8 cellular contexts compared by ENCODE assay signal in the genomic region with DNA sequence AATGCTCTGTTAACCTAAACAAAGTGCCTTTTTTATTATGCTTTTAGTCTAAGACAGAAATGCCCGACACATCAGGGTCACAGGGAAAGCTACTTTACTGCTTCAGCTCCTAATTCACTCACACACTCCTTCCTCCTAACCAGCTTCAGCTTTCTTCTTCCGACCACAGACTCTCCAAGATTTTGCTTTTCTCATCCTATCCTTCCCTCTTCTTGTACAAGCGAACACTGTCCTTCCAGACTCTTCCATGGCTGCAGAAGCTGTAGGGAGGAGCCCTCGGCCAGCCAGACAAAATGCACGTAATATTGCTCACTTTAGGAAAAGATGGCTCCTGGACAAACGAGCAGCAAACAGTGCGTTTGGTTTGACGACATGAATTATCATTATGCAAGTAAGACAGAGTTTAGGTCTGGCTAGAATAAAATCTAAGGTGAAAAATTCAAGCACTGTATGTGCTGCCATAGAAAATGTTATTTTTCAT. TPM values are rescaled to one million over a fixed set of nuclear protein-coding genes. Genes with fewer than 3 reads are reported as not detected.
DNase-seq lines count a peak whose midpoint lies in the region; ATAC-seq and TF ChIP-seq lines count a peak whose summit lies in the region.

No MANE protein-coding gene starts in this region.

- no peak overlapping the region for H3K4me3 Mint-ChIP-seq in T-helper 17 cell
- H3K4me3 Mint-ChIP-seq in immature natural killer cell, result no peak overlapping the region

- no TSS peak for BruUV-seq in HCT116 (replicated peaks; lab: Mats Ljungman, UMichigan)

- peak overlapping the region; percentile 59 for H3K27ac ChIP-seq in AG04450 (ENCODE audit: low read depth, low read length)
- peak overlapping the region; percentile 65 for H3K27ac ChIP-seq in HCT116 (ENCODE audit: low read depth, low read length)
- peak overlapping the region; percentile 93 for H3K27ac ChIP-seq in RWPE2 (ENCODE audit: poor library complexity, severe bottlenecking)
- H3K27ac ChIP-seq in ovary, result peak overlapping the region; percentile 13 to 91

- WGBS in ovary, 3 donors, result 1 to 3% (median 2%) methylated on average over 8 of the region's 8 CpGs

- H2AFZ ChIP-seq in HCT116 (ENCODE audit: low read depth, low read length, poor library complexity, severe bottlenecking), result peak overlapping the region; percentile 98

- H3K79me2 ChIP-seq in HCT116 (ENCODE audit: insufficient read depth, low read length), result no peaks in the 10 kb centered on the region

- H4K20me1 ChIP-seq in HCT116 (ENCODE audit: insufficient read depth), result no peaks in the 10 kb centered on the region

- peak overlapping the region; percentile 69 for H3K9ac ChIP-seq in HCT116 (ENCODE audit: low read length)

- intact Hi-C loops in HCT116 (cut with micrococcal nuclease), result loop anchor here (2.0 to 5.0 kb wide), 3 partner anchors 48 to 227 kb away; partner anchors contain the start of genes AGPS and HNRNPA3
- intact Hi-C loops in ovary (cut with DNase I), result loop anchor here (2.0 to 10.0 kb wide), 11 partner anchors 42 to 600 kb away; partner anchors contain the start of genes NFE2L2 (in 2 of the 4) and HNRNPA3 (in 1 of the 4)

- CTCF ChIA-PET in AG04450 (lab: Charles Lee) (interaction anchor here (0.5 to 7.5 kb wide), 81 partner anchors 9 to 1052 kb away, joined by 3 to 178 read pairs (median 5); partner anchors contain the start of genes AGPS, MTX2 and NFE2L2), HCT116 (lab: Charles Lee) (interaction anchor here (0.6 to 4.6 kb wide), 35 partner anchors 9 to 1038 kb away, joined by 3 to 65 read pairs (median 5); partner anchors contain the start of gene NFE2L2)

- no peaks in the 10 kb centered on the region for H3K36me3 ChIP-seq in HCT116 (ENCODE audit: control insufficient read depth in 1 of 2, insufficient read depth in 2 of 2, low read length in 2 of 2)
- H3K36me3 ChIP-seq in RWPE2 (ENCODE audit: low read depth), result no peaks in the 10 kb centered on the region
- H3K36me3 ChIP-seq in ovary, result no peaks in the 10 kb centered on the region

- peaks cover 16% of the 10 kb centered on the region for H3K4me1 Mint-ChIP-seq in T-helper 17 cell
- no peaks in the 10 kb centered on the region for H3K4me1 Mint-ChIP-seq in immature natural killer cell

- H3K27me3 Mint-ChIP-seq in T-helper 17 cell (peaks cover 13% of the 10 kb centered on the region), immature natural killer cell (ENCODE audit: low read depth in 3 of 3) (peaks cover under 1 to 3% (median 2%) of the 10 kb centered on the region in 3 donors)

- TF ChIP-seq RAD21 in HCT116 (IDR thresholded peaks at IDR 0.05; ENCODE audit: low read depth), result no peak

- H3K27me3 ChIP-seq in AG04450 (ENCODE audit: control insufficient read depth, insufficient read depth, low read length) (no peaks in the 10 kb centered on the region), HCT116 (ENCODE audit: insufficient read depth, low read length) (no peaks in the 10 kb centered on the region), RWPE2 (ENCODE audit: insufficient read depth, poor library complexity, severe bottlenecking) (no peaks in the 10 kb centered on the region), ovary (no peaks in the 10 kb centered on the region)

- H3K36me3 Mint-ChIP-seq in T-helper 17 cell (ENCODE audit: low read depth) (peaks cover 3% of the 10 kb centered on the region), immature natural killer cell (no peaks in the 10 kb centered on the region)

- TF ChIP-seq CTCF in AG04450 (IDR thresholded peaks at IDR 0.05; ENCODE audit: low read depth, low read length) (no peak), HCT116 (IDR thresholded peaks at IDR 0.05 in 2 of 3, conservative IDR thresholded peaks at IDR 0.05 in 1 of 3; ENCODE audit: borderline replicate concordance in 1 of 3, insufficient read depth in 1 of 3, low read depth in 2 of 3, low read length in 2 of 3) (no peak), RWPE2 (IDR thresholded peaks at IDR 0.05; ENCODE audit: poor library complexity, severe bottlenecking) (no peak), fibroblast of mammary gland (conservative IDR thresholded peaks at IDR 0.05; ENCODE audit: control insufficient read depth, insufficient read depth, low read depth, low read length) (no peak), ovary (IDR thresholded peaks at IDR 0.05) (no peak)

- TF ChIP-seq EP300 in ovary (IDR thresholded peaks at IDR 0.05), result no peak

- DNase-seq in AG04450 (ENCODE audit: low read depth, low spot score) (no peak), HCT116 (ENCODE audit: low read depth, low spot score) (no peak), RWPE2 (ENCODE audit: low spot score) (no peak), fibroblast of mammary gland (ENCODE audit: low read depth) (peak; percentile 61), ovary (peak in 4 of 5 donors; percentile 44 to 51 (median 50)), T-helper 17 cell (no peak), OCI-M2 (lab: John Stamatoyannopoulos, UW; ENCODE audit: unreplicated experiment) (no peak), immature natural killer cell (no peak)

- TF ChIP-seq POLR2A in HCT116 (IDR thresholded peaks at IDR 0.05; ENCODE audit: borderline replicate concordance, extremely low read depth, insufficient read depth, insufficient read length), result no peak
- TF ChIP-seq POLR2A in ovary (IDR thresholded peaks at IDR 0.05), result peak; percentile 12

- POLR2A ChIA-PET in AG04450 (lab: Yijun Ruan, JAX) (interaction anchor here (0.5 to 2.5 kb wide), 9 partner anchors 10 to 251 kb away, joined by 3 to 25 read pairs (median 4); partner anchors contain the start of genes HNRNPA3 and NFE2L2), HCT116 (lab: Charles Lee) (interaction anchor here (0.9 to 3.8 kb wide), 9 partner anchors 47 to 173 kb away, joined by 3 to 22 read pairs (median 5); partner anchors contain the start of genes HNRNPA3 and NFE2L2)

- H3K4me1 ChIP-seq in HCT116 (ENCODE audit: control insufficient read depth in 1 of 2, insufficient read depth in 2 of 2, low read length in 2 of 2) (peaks cover 47 to 72% of the 10 kb centered on the region in 2 experiments), RWPE2 (ENCODE audit: insufficient read depth, poor library complexity, severe bottlenecking) (peaks cover 41% of the 10 kb centered on the region), ovary (ENCODE audit: insufficient read depth) (peaks cover 3% of the 10 kb centered on the region)

- H3K9me2 ChIP-seq in HCT116 (ENCODE audit: insufficient read depth), result no peaks in the 10 kb centered on the region

- no peaks in the 10 kb centered on the region; the same call in 1 of the 2 replicates for H3K9me3 ChIP-seq in AG04450 (ENCODE audit: control insufficient read depth, insufficient read depth, low read length)
- no peaks in the 10 kb centered on the region for H3K9me3 ChIP-seq in HCT116 (ENCODE audit: control insufficient read depth in 1 of 2, insufficient read depth in 1 of 2, low read depth in 1 of 2, low read length in 2 of 2)
- H3K9me3 ChIP-seq in RWPE2 (ENCODE audit: severe bottlenecking), result no peaks in the 10 kb centered on the region
- no peaks in the 10 kb centered on the region for H3K9me3 ChIP-seq in ovary
- H3K9me3 ChIP-seq in T-helper 17 cell (ENCODE audit: control insufficient read depth, low read length, poor library complexity, severe bottlenecking), result no peaks in the 10 kb centered on the region

- H3K27ac Mint-ChIP-seq in T-helper 17 cell (no peak overlapping the region), immature natural killer cell (no peak overlapping the region)

- H3K9me3 Mint-ChIP-seq in immature natural killer cell, result no peaks in the 10 kb centered on the region

- ATAC-seq in HCT116 (no peak), RWPE2 (ENCODE audit: low read depth) (peak; percentile 35; the same call in 2 of the 3 replicates), T-helper 17 cell (no peak)

- H3K4me2 ChIP-seq in HCT116 (ENCODE audit: low read length), result peak overlapping the region; percentile 86

- RAD21 ChIA-PET in HCT116 (lab: Charles Lee; ENCODE audit: low non-redundant PET in 1 of 2, low total read pairs in 2 of 2, uncharacterized antibody in 2 of 2, unreplicated experiment in 2 of 2), result interaction anchor here (0.9 to 1.9 kb wide), 5 partner anchors 89 to 250 kb away, joined by 3 to 9 read pairs (median 3); partner anchors contain the start of gene NFE2L2 (in 1 of the 2)

- peak overlapping the region; percentile 42 for H3K4me3 ChIP-seq in AG04450 (ENCODE audit: low read depth, low read length)
- H3K4me3 ChIP-seq in HCT116 (replicated peaks in 1 of 2; ENCODE audit: low read depth in 1 of 2, low read length in 2 of 2), result peak overlapping the region; percentile 16 to 50
- H3K4me3 ChIP-seq in RWPE2 (ENCODE audit: severe bottlenecking), result no peak overlapping the region
- H3K4me3 ChIP-seq in fibroblast of mammary gland (ENCODE audit: control insufficient read depth, low read depth, low read length), result peak overlapping the region; percentile 44
- peak overlapping the region; percentile 22 for H3K4me3 ChIP-seq in ovary

TF ChIP-seq in HCT116, 20 proteins besides CTCF, POLR2A, EP300 and RAD21:
- TF ChIP-seq ZFX (IDR thresholded peaks at IDR 0.05) (no peak), YY1 (IDR thresholded peaks at IDR 0.05; ENCODE audit: extremely low read depth, insufficient replicate concordance, low read depth, low read length) (peak; percentile 78)

RNA-seq across cellular contexts. Expression of gene HNRNPA3, which starts 47.5 kb away (rescaled TPM):
- polyA plus RNA-seq in AG04450 (2011; rRNA removed) (143 and 177 TPM in 2 replicates), ovary (100 to 1,000 TPM; 175 to 273 TPM), immature natural killer cell (10 to 100 TPM; 47.7 to 85.5 (median 49.7) TPM)
- 30.4 and 57.9 TPM in 2 replicates for polyA minus RNA-seq in AG04450 (2011; rRNA and poly(A)+ RNA removed)
- total RNA-seq in HCT116 (2021; ENCODE audit: unreplicated experiment) (328 TPM), ovary (100 to 1,000 TPM in 5 of 7 donors, 10 to 100 TPM in 2; 71.0 to 240 (median 216) TPM), T-helper 17 cell (100 to 1,000 TPM; 179 to 183 TPM)
- 376 and 446 TPM in 2 replicates for polyA plus RNA-seq in HCT116 (2012)

Comparison
In these comparisons a context has a peak if more than half of its experiments do, and no peak if none do; other contexts are left out.
1. DNase-seq: peak in fibroblast of mammary gland (single experiment) and ovary (4 of 5); none in AG04450 (single experiment), HCT116 (single experiment), RWPE2 (single experiment), T-helper 17 cell (0 of 3), OCI-M2 (single experiment) and immature natural killer cell (0 of 3).
2. Peak in every context shown above with its lines, with median percentiles within 50 percentile points of each other: H3K27ac ChIP-seq.